In the genomic region with DNA sequence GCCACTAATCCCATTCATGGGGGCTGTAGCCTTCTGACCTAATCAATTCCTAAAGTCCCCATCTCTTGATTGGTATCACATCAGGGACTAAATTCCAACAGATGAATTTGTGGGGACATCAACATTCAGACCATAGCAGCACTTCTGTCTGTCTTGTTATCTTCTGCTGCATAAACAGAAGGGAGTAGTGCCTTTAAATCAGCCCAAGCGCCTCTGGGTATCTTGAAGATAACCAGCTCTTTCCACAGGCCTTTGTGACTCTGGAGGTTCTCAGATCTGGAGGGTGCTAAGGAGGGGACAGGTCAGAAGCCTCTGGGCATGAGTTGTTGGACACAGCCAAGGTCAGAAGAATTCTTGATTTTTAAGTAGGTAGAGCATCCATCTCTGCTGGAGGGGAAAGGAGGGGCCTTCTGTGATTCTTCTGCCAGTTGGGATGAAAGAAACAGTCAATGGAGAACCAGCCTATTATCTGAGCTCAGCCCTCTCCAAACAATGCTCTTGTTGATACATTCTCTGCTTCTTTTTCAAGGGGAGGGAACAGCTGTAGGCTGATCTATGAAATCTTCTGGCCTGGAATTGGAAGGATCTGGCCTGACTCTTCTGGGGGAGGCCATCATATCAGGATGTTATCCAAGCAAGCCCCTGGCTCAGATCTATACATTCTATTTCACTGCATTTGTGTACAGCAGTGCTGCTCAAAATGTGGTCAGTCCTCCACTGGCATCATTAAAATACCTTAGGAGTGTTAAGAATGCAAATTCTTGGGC, we compare ENCODE assay signal across 8 cellular contexts. TPM values are rescaled to one million over a fixed set of nuclear protein-coding genes. Genes with fewer than 3 reads are reported as not detected.
DNase-seq lines count a peak whose midpoint lies in the region; ATAC-seq and TF ChIP-seq lines count a peak whose summit lies in the region.

No MANE protein-coding gene starts in this region.

- peak overlapping the region; percentile 12; the same call in 1 of the 3 replicates for H2BK15ac ChIP-seq in IMR-90 (ENCODE audit: low read depth, low read length)

- H3K27ac ChIP-seq in IMR-90 (ENCODE audit: insufficient read depth, low read length) (no peak overlapping the region), dorsolateral prefrontal cortex (peak overlapping the region; percentile 21 to 96 (median 85)), tibial nerve (peak overlapping the region in 2 of 4 donors; percentile 48 to 64)

- H2AFZ ChIP-seq in IMR-90 (replicated peaks; ENCODE audit: low read length, poor library complexity) = peak overlapping the region; percentile 59

- H2BK20ac ChIP-seq in IMR-90 (ENCODE audit: low read depth, low read length) = no peak overlapping the region; the same call in 1 of the 2 replicates

- CTCF ChIA-PET in IMR-90 (lab: Yijun Ruan, JAX) = interaction anchor here (0.6 to 2.5 kb wide), 19 partner anchors 9 to 746 kb away, joined by 3 to 17 read pairs (median 4); partner anchors contain the start of genes LRIG2 and SLC16A1

- POLR2A ChIA-PET in IMR-90 (lab: Charles Lee; ENCODE audit: unreplicated experiment) = interaction anchor here (0.6 kb wide), 2 partner anchors 17 to 71 kb away, joined by 3 to 4 read pairs; no protein-coding TSS in a partner anchor

- no peak for TF ChIP-seq POLR2A in IMR-90 (IDR thresholded peaks at IDR 0.05; ENCODE audit: low read depth, low read length)
- no peak for TF ChIP-seq POLR2A in tibial nerve (IDR thresholded peaks at IDR 0.05)

- H3K9me1 ChIP-seq in IMR-90 (ENCODE audit: insufficient read depth, low read length) = peaks cover 9% of the 10 kb centered on the region; the same call in 1 of the 2 replicates

- intact Hi-C loops in IMR-90 (cut with micrococcal nuclease) (loop anchor here (1.0 to 2.0 kb wide), 4 partner anchors 86 to 325 kb away; no protein-coding TSS in a partner anchor), dorsolateral prefrontal cortex (cut with DNase I) (loop anchor here (1.0 to 10.0 kb wide), 6 partner anchors 85 to 327 kb away; partner anchors contain the start of genes SLC16A1 (in 2 of the 2) and PPM1J (in 1 of the 2))

- H4K91ac ChIP-seq in IMR-90 (ENCODE audit: insufficient read depth, low read depth, low read length) = no peak overlapping the region

- peak overlapping the region; percentile 4; the same call in 1 of the 2 replicates for H2BK120ac ChIP-seq in IMR-90 (ENCODE audit: low read depth, low read length)

- H3K4me1 ChIP-seq in IMR-90 (ENCODE audit: control insufficient read depth, insufficient read depth, low read length) (peaks cover 10% of the 10 kb centered on the region), tibial nerve (peaks cover 0 to 25% (median 9%) of the 10 kb centered on the region in 4 donors)

- H4K5ac ChIP-seq in IMR-90 (ENCODE audit: low read depth, low read length) = no peak overlapping the region

- H3K23ac ChIP-seq in IMR-90 (ENCODE audit: low read depth, low read length) = peak overlapping the region; percentile 51; the same call in 1 of the 2 replicates

- no peak overlapping the region for H3K4me3 ChIP-seq in IMR-90 (ENCODE audit: insufficient read depth, low read depth, low read length)
- H3K4me3 ChIP-seq in dorsolateral prefrontal cortex = peak overlapping the region in 20 of 59 donors; percentile 0 to 42 (median 15)
- H3K4me3 ChIP-seq in tibial nerve = no peak overlapping the region

- H3K27me3 Mint-ChIP-seq in nephron progenitor cell (ENCODE audit: low read depth, poor library complexity) = peaks cover 3% of the 10 kb centered on the region

- 0 out of 2 replicates have a peak overlapping the region, but pooled peaks have one; percentile 4 for H2AK5ac ChIP-seq in IMR-90 (ENCODE audit: low read depth, low read length)

- no peaks in the 10 kb centered on the region for H3K36me3 ChIP-seq in IMR-90 (ENCODE audit: control insufficient read depth, insufficient read depth, low read length)
- no peaks in the 10 kb centered on the region for H3K36me3 ChIP-seq in tibial nerve

- BruUV-seq in IMR-90 (replicated peaks; lab: Mats Ljungman, UMichigan) = no TSS peak

- H3K4ac ChIP-seq in IMR-90 (ENCODE audit: low read depth, low read length) = peak overlapping the region; percentile 11; the same call in 1 of the 2 replicates

- no peak overlapping the region for H3K4me3 Mint-ChIP-seq in nephron progenitor cell

- H3K9me3 ChIP-seq in IMR-90 (ENCODE audit: control insufficient read depth, insufficient read depth, low read length) (no peaks in the 10 kb centered on the region), tibial nerve (no peaks in the 10 kb centered on the region)

- no peak for TF ChIP-seq EP300 in tibial nerve (IDR thresholded peaks at IDR 0.05)

- no CpG with 5 or more reads among the region's 1 CpG for WGBS in IMR-90 (ENCODE audit: extremely low coverage in 2 of 2, insufficient read length in 1 of 2), 2 experiments
- 0 to 75% methylated on average over 1 of the region's 1 CpG for WGBS in tibial nerve, 2 donors

- H2AK9ac ChIP-seq in IMR-90 (replicated peaks; ENCODE audit: low read depth, low read length, poor library complexity) = no peak overlapping the region

- H3K9ac ChIP-seq in IMR-90 (ENCODE audit: low read depth, low read length) = no peak overlapping the region

- no peaks in the 10 kb centered on the region for H4K20me1 ChIP-seq in IMR-90 (ENCODE audit: insufficient read depth, low read length)

- DNase-seq in GM03348 (ENCODE audit: low spot score) (peak; percentile 51), IMR-90 (no peak), dorsolateral prefrontal cortex (peak in 1 of 10 donors; percentile 15), nephron progenitor cell (no peak), Kasumi-1 (lab: John Stamatoyannopoulos, UW) (no peak), tibial nerve (ENCODE audit: low spot score in 2 of 2) (no peak), NOMO-1 treated with DMSO at 0.1 percent for 48 hours (lab: John Stamatoyannopoulos, UW; ENCODE audit: unreplicated experiment) (no peak)

- ATAC-seq in IMR-90 (ENCODE audit: low read depth) (peak; percentile 46), GM19328 (IDR thresholded peaks at IDR 0.05; ENCODE audit: unreplicated experiment) (no peak)

- TF ChIP-seq CTCF in IMR-90 (conservative IDR thresholded peaks at IDR 0.05; ENCODE audit: low read depth, low read length) (no peak), dorsolateral prefrontal cortex (IDR thresholded peaks at IDR 0.05 in 54 of 56, conservative IDR thresholded peaks at IDR 0.05 in 2 of 56; ENCODE audit: low read depth in 1 of 56, partially characterized antibody in 56 of 56) (peak in 5 of 56 donors; percentile 9 to 16 (median 12)), nephron progenitor cell (IDR thresholded peaks at IDR 0.05) (no peak), tibial nerve (IDR thresholded peaks at IDR 0.05) (no peak)

- no peaks in the 10 kb centered on the region for H3K9me3 Mint-ChIP-seq in nephron progenitor cell

- no peak overlapping the region for H2BK5ac ChIP-seq in IMR-90 (ENCODE audit: low read depth, low read length, poor library complexity, severe bottlenecking)

- no peaks in the 10 kb centered on the region for H3K36me3 Mint-ChIP-seq in nephron progenitor cell (ENCODE audit: low read depth)

- no peak overlapping the region for H3K4me2 ChIP-seq in IMR-90 (ENCODE audit: low read depth, low read length)

- H4K8ac ChIP-seq in IMR-90 (ENCODE audit: low read depth in 2 of 2, low read length in 2 of 2) = peak overlapping the region in 1 of 2 experiments; percentile 16; a peak in 2 of 4 replicates

- no peak overlapping the region for H3K18ac ChIP-seq in IMR-90 (ENCODE audit: low read depth, low read length)

- peak overlapping the region; percentile 84 for H3K27ac Mint-ChIP-seq in nephron progenitor cell

- peak overlapping the region; percentile 54 for H3K14ac ChIP-seq in IMR-90 (replicated peaks; ENCODE audit: low read depth, low read length)

- no peaks in the 10 kb centered on the region for H3K27me3 ChIP-seq in IMR-90 (ENCODE audit: control insufficient read depth, insufficient read depth, low read length)
- H3K27me3 ChIP-seq in dorsolateral prefrontal cortex = no peaks in the 10 kb centered on the region
- H3K27me3 ChIP-seq in tibial nerve = no peaks in the 10 kb centered on the region

- dilution Hi-C loops in IMR-90 (cut with HindIII; ENCODE audit: low sequenced_read_pairs, unreplicated experiment) = no loop called here

- in situ Hi-C loops in IMR-90 (cut with MboI; ENCODE audit: low sequenced_read_pairs) = loop anchor here (5.0 to 10.0 kb wide), 3 partner anchors 159 to 317 kb away; no protein-coding TSS in a partner anchor

- no peaks in the 10 kb centered on the region for H3K79me1 ChIP-seq in IMR-90 (ENCODE audit: low read depth in 1 of 2, low read length in 2 of 2)

- TF ChIP-seq RAD21 in IMR-90 (IDR thresholded peaks at IDR 0.05; ENCODE audit: low read length) = no peak

- peaks cover 60% of the 10 kb centered on the region for H3K4me1 Mint-ChIP-seq in nephron progenitor cell

- H3K56ac ChIP-seq in IMR-90 (ENCODE audit: extremely low read depth, insufficient read depth, low read length) = no peak overlapping the region

TF ChIP-seq in IMR-90, 13 proteins besides CTCF, POLR2A, EP300 and RAD21 (continues in another document):
- TF ChIP-seq NFE2L2 (IDR thresholded peaks at IDR 0.05; ENCODE audit: low read depth, low read length) = no peak
- no peak for TF ChIP-seq MXI1 (IDR thresholded peaks at IDR 0.05; ENCODE audit: borderline replicate concordance, low read depth, low read length)
- no peak for TF ChIP-seq BHLHE40 (IDR thresholded peaks at IDR 0.05; ENCODE audit: low read depth, low read length)
- no peak for TF ChIP-seq CHD1 (IDR thresholded peaks at IDR 0.05; ENCODE audit: low read depth, low read length)
- no peak for TF ChIP-seq CEBPB (IDR thresholded peaks at IDR 0.05; ENCODE audit: low read depth, low read length)
- no peak for TF ChIP-seq FOS (IDR thresholded peaks at IDR 0.05; ENCODE audit: low read depth, low read length)
- TF ChIP-seq USF2 (IDR thresholded peaks at IDR 0.05; ENCODE audit: low read depth, low read length) = no peak
- TF ChIP-seq SMC3 (IDR thresholded peaks at IDR 0.05; ENCODE audit: low read depth, low read length) = no peak

RNA-seq across cellular contexts. Expression of gene LRIG2, which starts 31.2 kb away (rescaled TPM):
- total RNA-seq in IMR-90 (2012; rRNA removed) (9.0 and 10.6 TPM in 2 replicates), dorsolateral prefrontal cortex (10 to 100 TPM; 12.1 to 32.7 (median 20.4) TPM), tibial nerve (10 to 100 TPM; 22.2 to 75.9 (median 25.3) TPM)
- 3.3 and 4.3 TPM in 2 replicates for polyA plus RNA-seq in IMR-90 (2012; rRNA removed)
- polyA plus RNA-seq in IMR-90 (2012; cell fraction: cytosol; rRNA removed) = 0.86 and 1.0 TPM in 2 replicates
- 4.6 and 21.1 TPM in 2 replicates for polyA plus RNA-seq in IMR-90 (2012; cell fraction: nucleus; rRNA removed; ENCODE audit: low replicate concordance)
